ENCODE assay signal across 14 cellular contexts in the genomic region with DNA sequence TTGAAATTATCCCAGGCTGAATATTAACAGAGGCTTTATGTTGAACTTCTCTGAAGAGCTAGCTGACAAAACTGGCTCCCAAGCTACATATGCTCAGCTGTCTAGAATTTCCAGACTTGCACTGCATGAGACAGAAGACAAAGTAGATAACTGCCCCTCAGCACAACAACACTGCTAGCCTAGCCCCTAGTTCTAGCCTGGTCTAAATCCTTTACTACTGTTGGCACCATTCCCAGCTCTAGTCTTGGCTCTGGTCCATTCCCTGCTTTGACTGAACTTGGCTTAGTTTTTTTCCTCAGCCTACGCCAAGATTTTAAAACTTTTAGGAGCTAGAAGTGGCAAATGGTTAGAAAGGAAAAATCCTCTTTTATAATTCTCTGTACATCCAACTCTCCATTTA. TPM values are rescaled to one million over a fixed set of nuclear protein-coding genes. Genes with fewer than 3 reads are reported as not detected.
DNase-seq lines count a peak whose midpoint lies in the region; ATAC-seq and TF ChIP-seq lines count a peak whose summit lies in the region.
"Had no signal": no experiment of that assay in that cellular context is flagged by ENCODE, and none has a peak within 500 bp of the region (broad histone marks: within the 10 kb centered on the region; RNA-seq: fewer than 3 reads in every experiment).

No MANE protein-coding gene starts in this region.

- H3K4me1 ChIP-seq in mesenchymal stem cell (ENCODE audit: control insufficient read depth, insufficient read depth, low read depth, low read length) = peaks cover 1% of the 10 kb centered on the region

- TF ChIP-seq CTCF in cardiac fibroblast (IDR thresholded peaks at IDR 0.05; ENCODE audit: low read depth, low read length) = no peak

- no peaks in the 10 kb centered on the region for H3K9me3 Mint-ChIP-seq in natural killer cell treated with Interleukin-12 subunit alpha and Interleukin-12 subunit beta and Interleukin-15 and Interleukin-18, amount 100 ng/mL, for 72 hours
- H3K9me3 Mint-ChIP-seq: activated B cell treated with CpG ODN at 0.5 μM for 24 hours; stimulated activated naive CD8-positive, alpha-beta T cell treated with anti-CD3 and anti-CD28 coated beads, Interleukin-15, Interleukin-2, amounts not matched to agents 100 ng/mL and 50 ng/mL, for 24 hours had no signal

- no peaks in the 10 kb centered on the region for H3K36me3 ChIP-seq in mesenchymal stem cell (ENCODE audit: control insufficient read depth in 1 of 2, insufficient read depth in 2 of 2, low read depth in 1 of 2, low read length in 2 of 2)
- H3K36me3 ChIP-seq: neutrophil had no signal

- H3K14ac ChIP-seq in mesenchymal stem cell (ENCODE audit: low read length in 2 of 2) = no peak overlapping the region

- H2BK120ac ChIP-seq in mesenchymal stem cell (ENCODE audit: low read depth, low read length) = no peak overlapping the region

- H4K8ac ChIP-seq in mesenchymal stem cell (ENCODE audit: low read length) = no peak overlapping the region

- H3K4me1 Mint-ChIP-seq in natural killer cell treated with Interleukin-12 subunit alpha and Interleukin-12 subunit beta and Interleukin-15 and Interleukin-18, amount 100 ng/mL, for 72 hours (ENCODE audit: low read depth in 2 of 2) = peaks cover 6 to 13% of the 10 kb centered on the region in 2 donors
- H3K4me1 Mint-ChIP-seq: activated B cell treated with CpG ODN at 0.5 μM for 24 hours had no signal

- H3K27ac Mint-ChIP-seq in natural killer cell treated with Interleukin-12 subunit alpha and Interleukin-12 subunit beta and Interleukin-15 and Interleukin-18, amount 100 ng/mL, for 72 hours = no peak overlapping the region
- H3K27ac Mint-ChIP-seq: activated B cell treated with CpG ODN at 0.5 μM for 24 hours; stimulated activated naive CD8-positive, alpha-beta T cell treated with anti-CD3 and anti-CD28 coated beads, Interleukin-15, Interleukin-2, amounts not matched to agents 100 ng/mL and 50 ng/mL, for 24 hours had no signal

- no peak overlapping the region for H3K23ac ChIP-seq in mesenchymal stem cell (ENCODE audit: low read length in 2 of 2)

- H3K27me3 Mint-ChIP-seq in natural killer cell treated with Interleukin-12 subunit alpha and Interleukin-12 subunit beta and Interleukin-15 and Interleukin-18, amount 100 ng/mL, for 72 hours = peaks cover 6 to 28% of the 10 kb centered on the region in 2 donors
- H3K27me3 Mint-ChIP-seq: activated B cell treated with CpG ODN at 0.5 μM for 24 hours had no signal

- H3K4me3 Mint-ChIP-seq in natural killer cell treated with Interleukin-12 subunit alpha and Interleukin-12 subunit beta and Interleukin-15 and Interleukin-18, amount 100 ng/mL, for 72 hours = no peak overlapping the region
- H3K4me3 Mint-ChIP-seq: activated B cell treated with CpG ODN at 0.5 μM for 24 hours; stimulated activated naive CD8-positive, alpha-beta T cell treated with anti-CD3 and anti-CD28 coated beads, Interleukin-15, Interleukin-2, amounts not matched to agents 100 ng/mL and 50 ng/mL, for 24 hours had no signal

- no peak overlapping the region for H2BK15ac ChIP-seq in mesenchymal stem cell (ENCODE audit: low read depth, poor library complexity, severe bottlenecking)

- H3K4ac ChIP-seq in mesenchymal stem cell (ENCODE audit: low read depth in 1 of 2, low read length in 2 of 2) = no peak overlapping the region

- H3K9me3 ChIP-seq in mesenchymal stem cell (ENCODE audit: control insufficient read depth, low read length) = no peaks in the 10 kb centered on the region
- H3K9me3 ChIP-seq: neutrophil had no signal

- no peak overlapping the region for H2AFZ ChIP-seq in mesenchymal stem cell (ENCODE audit: low read depth, low read length)

- DNase-seq in AG20443 (ENCODE audit: low spot score) = peak; percentile 17
- DNase-seq in NCI-H1105 (lab: John Stamatoyannopoulos, UW) = peak; percentile 67
- DNase-seq in cardiac fibroblast (ENCODE audit: low read depth in 2 of 2) = peak; percentile 60 to 89
- peak; percentile 59 for DNase-seq in mesenchymal stem cell
- DNase-seq in natural killer cell treated with Interleukin-12 subunit alpha and Interleukin-12 subunit beta and Interleukin-15 and Interleukin-18, amount 100 ng/mL, for 72 hours (ENCODE audit: low spot score) = no peak
- no peak for DNase-seq in NCI-H1930 (lab: John Stamatoyannopoulos, UW)
- DNase-seq in ecto neural progenitor cell (ENCODE audit: low spot score) = no peak
- no peak for DNase-seq in activated CD4-positive, alpha-beta T cell treated with anti-CD3 and anti-CD28 coated beads for 1 hour
- DNase-seq: activated B cell treated with CpG ODN at 0.5 μM for 24 hours, DND-41 had no signal

- H3K27ac ChIP-seq in mesenchymal stem cell (ENCODE audit: low read length, poor library complexity, severe bottlenecking) = peak overlapping the region; percentile 35
- H3K27ac ChIP-seq: dorsolateral prefrontal cortex, KMS-11, neutrophil had no signal

- H2AK5ac ChIP-seq in mesenchymal stem cell (ENCODE audit: low read length, severe bottlenecking) = no peak overlapping the region

- H4K91ac ChIP-seq in mesenchymal stem cell (ENCODE audit: low read length) = no peak overlapping the region

- H3K18ac ChIP-seq in mesenchymal stem cell (ENCODE audit: low read depth in 1 of 2, low read length in 2 of 2) = no peak overlapping the region

- no CpG with 5 or more reads among the region's 1 CpG for WGBS in mesenchymal stem cell

- ATAC-seq in natural killer cell treated with Interleukin-12 subunit alpha and Interleukin-12 subunit beta and Interleukin-15 and Interleukin-18, amount 100 ng/mL, for 72 hours = no peak

- peaks cover 0 to 11% of the 10 kb centered on the region in 2 experiments for H3K27me3 ChIP-seq in mesenchymal stem cell (ENCODE audit: control insufficient read depth in 1 of 2, insufficient read depth in 1 of 2, low read length in 2 of 2)
- H3K27me3 ChIP-seq: neutrophil had no signal

- H2BK5ac ChIP-seq in mesenchymal stem cell (ENCODE audit: low read depth, low read length, poor library complexity, severe bottlenecking) = no peak overlapping the region

- H3K79me1 ChIP-seq in mesenchymal stem cell (replicated peaks; ENCODE audit: low read length, poor library complexity, severe bottlenecking) = no peaks in the 10 kb centered on the region

- H3K9ac ChIP-seq in mesenchymal stem cell (ENCODE audit: low read length) = peak overlapping the region; percentile 5
- H3K9ac ChIP-seq: KMS-11 had no signal

- H2BK12ac ChIP-seq in mesenchymal stem cell (ENCODE audit: low read length in 2 of 2) = no peak overlapping the region

- no peak overlapping the region for H3K4me2 ChIP-seq in mesenchymal stem cell (ENCODE audit: low read length, poor library complexity, severe bottlenecking)
- H3K4me2 ChIP-seq: KMS-11 had no signal

- H3K36me3 Mint-ChIP-seq in natural killer cell treated with Interleukin-12 subunit alpha and Interleukin-12 subunit beta and Interleukin-15 and Interleukin-18, amount 100 ng/mL, for 72 hours = no peaks in the 10 kb centered on the region

- H3K4me3 ChIP-seq in cardiac fibroblast (replicated peaks in 1 of 2; ENCODE audit: low read depth in 2 of 2, low read length in 2 of 2) = no peak overlapping the region
- no peak overlapping the region for H3K4me3 ChIP-seq in mesenchymal stem cell (ENCODE audit: insufficient read depth in 1 of 2, low read depth in 1 of 2, low read length in 2 of 2)
- H3K4me3 ChIP-seq: dorsolateral prefrontal cortex had no signal

RNA-seq across cellular contexts. Expression of a gene that starts 7.6 kb away (rescaled TPM):
- 2.6 TPM for polyA plus RNA-seq in mesenchymal stem cell (2013, experiment 1 of 2)
- polyA plus RNA-seq in mesenchymal stem cell (2013, experiment 2 of 2) = 2.7 TPM
- total RNA-seq in natural killer cell treated with Interleukin-12 subunit alpha and Interleukin-12 subunit beta and Interleukin-15 and Interleukin-18, amount 100 ng/mL, for 72 hours = 1 to 10 TPM in 1 of 2 donors, under 1 TPM in 1; 0.84 to 1.0 TPM

RNA-seq across cellular contexts. Expression of a gene that starts 57.9 kb away (rescaled TPM):
- polyA plus RNA-seq in mesenchymal stem cell (2013, experiment 1 of 2) = 15.5 TPM
- polyA plus RNA-seq in mesenchymal stem cell (2013, experiment 2 of 2) = 16.5 TPM
- total RNA-seq in natural killer cell treated with Interleukin-12 subunit alpha and Interleukin-12 subunit beta and Interleukin-15 and Interleukin-18, amount 100 ng/mL, for 72 hours = 10 to 100 TPM; 24.2 to 27.2 TPM

Comparison
In these comparisons a context has a peak if more than half of its experiments do, and no peak if none do; other contexts are left out.
1. DNase-seq: peak in AG20443 (single experiment), NCI-H1105 (single experiment), cardiac fibroblast (2 of 2) and mesenchymal stem cell (single experiment); none in natural killer cell treated with Interleukin-12 subunit alpha and Interleukin-12 subunit beta and Interleukin-15 and Interleukin-18, amount 100 ng/mL, for 72 hours (single experiment), NCI-H1930 (0 of 2), ecto neural progenitor cell (single experiment) and activated CD4-positive, alpha-beta T cell treated with anti-CD3 and anti-CD28 coated beads for 1 hour (single experiment).